In the genomic region with DNA sequence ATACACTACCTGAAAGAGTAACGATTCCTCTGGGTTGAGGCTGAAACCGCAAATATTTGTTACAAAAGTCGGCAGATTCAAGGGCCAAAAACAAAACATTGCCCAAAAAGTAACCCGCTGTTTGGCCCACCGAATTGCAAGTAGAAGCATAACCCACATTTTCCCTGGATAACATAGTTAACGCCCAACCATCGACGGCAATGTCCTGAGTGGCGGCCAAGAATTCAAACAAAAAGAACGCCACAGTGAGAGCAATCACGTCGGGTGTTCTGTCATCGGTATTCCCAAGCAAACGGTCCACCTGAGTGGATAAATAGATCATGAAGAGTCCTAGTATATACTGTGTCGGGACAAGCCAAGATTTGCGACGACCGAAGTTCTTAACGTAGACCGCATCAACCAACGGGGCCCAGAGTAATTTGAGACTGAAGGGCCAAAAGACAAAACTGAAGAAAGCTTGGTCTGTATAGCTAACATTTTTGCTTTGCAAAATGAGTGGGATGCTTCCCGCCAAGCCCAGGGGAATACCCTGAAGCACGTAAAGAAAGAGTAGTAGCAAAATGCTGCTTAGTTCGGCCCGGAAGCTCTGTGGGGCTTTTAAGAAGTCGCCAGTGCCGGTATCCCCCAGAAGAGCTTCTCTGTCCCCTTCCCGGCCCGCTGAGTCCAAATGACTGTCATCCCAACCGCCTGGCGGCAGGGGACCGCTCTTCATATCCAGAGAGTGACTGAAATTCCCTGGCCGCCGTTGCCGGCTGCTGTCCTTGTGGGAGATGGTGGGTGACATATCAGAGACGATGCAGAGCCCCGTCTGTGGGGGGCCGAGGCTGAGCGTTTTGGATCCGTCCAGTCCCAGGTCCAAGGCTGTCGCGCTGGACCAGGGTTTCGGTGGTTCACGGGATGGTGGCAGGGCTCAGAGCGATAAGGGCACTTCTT, we compare ENCODE assay signal across 8 cellular contexts. TPM values are rescaled to one million over a fixed set of nuclear protein-coding genes. Genes with fewer than 3 reads are reported as not detected.
DNase-seq lines count a peak whose midpoint lies in the region; ATAC-seq and TF ChIP-seq lines count a peak whose summit lies in the region.

No MANE protein-coding gene starts in this region.

- H3K4me3 Mint-ChIP-seq in CD4-positive, alpha-beta T cell = peak overlapping the region; percentile 97
- H3K4me3 Mint-ChIP-seq in activated CD8-positive, alpha-beta T cell treated with anti-CD3 and anti-CD28 coated beads for 36 hours = peak overlapping the region; percentile 87

- peaks cover 3% of the 10 kb centered on the region for H3F3A ChIP-seq in neural cell (ENCODE audit: insufficient read depth, low read length, poor library complexity, severe bottlenecking)

- H3K36me3 Mint-ChIP-seq in CD4-positive, alpha-beta T cell (ENCODE audit: low read depth) = peaks cover 46% of the 10 kb centered on the region
- peaks cover 32% of the 10 kb centered on the region for H3K36me3 Mint-ChIP-seq in activated CD8-positive, alpha-beta T cell treated with anti-CD3 and anti-CD28 coated beads for 36 hours (ENCODE audit: low read depth)

- H3K27me3 Mint-ChIP-seq in CD4-positive, alpha-beta T cell = no peaks in the 10 kb centered on the region
- no peaks in the 10 kb centered on the region for H3K27me3 Mint-ChIP-seq in activated CD8-positive, alpha-beta T cell treated with anti-CD3 and anti-CD28 coated beads for 36 hours

- H3K4me3 ChIP-seq in fibroblast of mammary gland (ENCODE audit: control insufficient read depth, low read depth, low read length) (peak overlapping the region; percentile 88), neural cell (ENCODE audit: low read length) (peak overlapping the region; percentile 83), uterus (peak overlapping the region; percentile 67 to 93)

- H3K27ac ChIP-seq in CD4-positive, alpha-beta T cell (ENCODE audit: low read depth, low read length) = peak overlapping the region; percentile 74
- H3K27ac ChIP-seq in neural cell (ENCODE audit: low read length) (peak overlapping the region; percentile 81), uterus (peak overlapping the region; percentile 91 to 94)

- peak overlapping the region; percentile 87 for H3K4me2 ChIP-seq in neural cell (ENCODE audit: low read length)

- peak overlapping the region; percentile 98 for H3K27ac Mint-ChIP-seq in CD4-positive, alpha-beta T cell
- peak overlapping the region; percentile 100 for H3K27ac Mint-ChIP-seq in activated CD8-positive, alpha-beta T cell treated with anti-CD3 and anti-CD28 coated beads for 36 hours

- no peaks in the 10 kb centered on the region for H3K9me2 ChIP-seq in neural cell (ENCODE audit: insufficient read depth, low read length)

- TF ChIP-seq CTCF in CD4-positive, alpha-beta T cell (IDR thresholded peaks at IDR 0.05) = peak; percentile 18
- no peak for TF ChIP-seq CTCF in activated CD8-positive, alpha-beta T cell treated with anti-CD3 and anti-CD28 coated beads for 36 hours (IDR thresholded peaks at IDR 0.05)
- TF ChIP-seq CTCF in fibroblast of mammary gland (conservative IDR thresholded peaks at IDR 0.05; ENCODE audit: control insufficient read depth, insufficient read depth, low read depth, low read length) (no peak), neural cell (IDR thresholded peaks at IDR 0.05; ENCODE audit: poor library complexity, severe bottlenecking) (peak; percentile 15), uterus (IDR thresholded peaks at IDR 0.05) (no peak)

- H3K9me3 ChIP-seq in CD4-positive, alpha-beta T cell (ENCODE audit: control insufficient read depth, low read length) = no peaks in the 10 kb centered on the region
- H3K9me3 ChIP-seq in neural cell (ENCODE audit: low read length) (no peaks in the 10 kb centered on the region), uterus (no peaks in the 10 kb centered on the region)

- H2AFZ ChIP-seq in neural cell (ENCODE audit: low read depth, low read length) = peak overlapping the region; percentile 21

- no peaks in the 10 kb centered on the region for H3K36me3 ChIP-seq in neural cell (ENCODE audit: insufficient read depth, low read length)
- no peaks in the 10 kb centered on the region for H3K36me3 ChIP-seq in uterus

- no peaks in the 10 kb centered on the region for H4K20me1 ChIP-seq in neural cell (ENCODE audit: insufficient read depth)

- peaks cover 2% of the 10 kb centered on the region for H3K9me3 Mint-ChIP-seq in CD4-positive, alpha-beta T cell
- no peaks in the 10 kb centered on the region for H3K9me3 Mint-ChIP-seq in activated CD8-positive, alpha-beta T cell treated with anti-CD3 and anti-CD28 coated beads for 36 hours

- intact Hi-C loops in CD4-positive, alpha-beta T cell (cut with DNase I, micrococcal nuclease) = loop anchor here (1.0 to 5.0 kb wide), 5 partner anchors 17 to 1531 kb away; partner anchors contain the start of genes C3orf33 (in 2 of the 2), DHX36 (in 2 of the 2) and GMPS (in 2 of the 2)
- intact Hi-C loops in activated CD8-positive, alpha-beta T cell treated with anti-CD3 and anti-CD28 coated beads for 36 hours (cut with micrococcal nuclease) = loop anchor here (1.0 to 10.0 kb wide), 3 partner anchors 17 to 99 kb away; partner anchors contain the start of genes C3orf33 and GMPS
- intact Hi-C loops in uterus (cut with DNase I; ENCODE audit: low total_unique reads) = no loop called here

- POLR2A ChIA-PET in CD4-positive, alpha-beta T cell (lab: Charles Lee) = interaction anchor here (0.6 to 6.6 kb wide), 9 partner anchors 11 to 1307 kb away, joined by 3 to 75 read pairs (median 4); partner anchors contain the start of genes C3orf33 and GMPS
- POLR2A ChIA-PET in activated CD8-positive, alpha-beta T cell treated with anti-CD3 and anti-CD28 coated beads for 36 hours (lab: Charles Lee) = interaction anchor here (0.6 to 4.6 kb wide), 11 partner anchors 11 to 243 kb away, joined by 3 to 52 read pairs (median 4); partner anchors contain the start of genes C3orf33, GMPS and PLCH1

- peaks cover 53% of the 10 kb centered on the region for H3K4me1 Mint-ChIP-seq in CD4-positive, alpha-beta T cell (ENCODE audit: low read depth)
- H3K4me1 Mint-ChIP-seq in activated CD8-positive, alpha-beta T cell treated with anti-CD3 and anti-CD28 coated beads for 36 hours (ENCODE audit: low read depth) = peaks cover 20% of the 10 kb centered on the region

- no peak for TF ChIP-seq EP300 in neural cell (conservative IDR thresholded peaks at IDR 0.05; ENCODE audit: poor library complexity, severe bottlenecking)

- TF ChIP-seq RAD21 in neural cell (conservative IDR thresholded peaks at IDR 0.05) = no peak

- peaks cover 28% of the 10 kb centered on the region for H3K79me2 ChIP-seq in neural cell (replicated peaks; ENCODE audit: insufficient read depth, low read length)

- DNase-seq in CD4-positive, alpha-beta T cell = peak in 5 of 10 experiments; percentile 5 to 37 (median 8)
- DNase-seq in HuH-7 (ENCODE audit: low spot score) = peak; percentile 15
- DNase-seq in activated CD8-positive, alpha-beta T cell treated with anti-CD3 and anti-CD28 coated beads for 36 hours = peak; percentile 71
- DNase-seq in fibroblast of mammary gland (ENCODE audit: low read depth) = peak; percentile 23
- DNase-seq in uterus = no peak
- no peak for DNase-seq in SKM-1 treated with dmso at 0.1 percent for 144 hours (lab: John Stamatoyannopoulos, UW; ENCODE audit: unreplicated experiment)

- ATAC-seq in CD4-positive, alpha-beta T cell (ENCODE audit: poor library complexity) = no peak
- peak; percentile 6 for ATAC-seq in GM21367 (IDR thresholded peaks at IDR 0.05; ENCODE audit: unreplicated experiment)
- ATAC-seq in activated CD8-positive, alpha-beta T cell treated with anti-CD3 and anti-CD28 coated beads for 36 hours = peak; percentile 2

- H3K4me1 ChIP-seq in uterus = peaks cover 4 to 13% of the 10 kb centered on the region in 2 donors

- TF ChIP-seq POLR2A in uterus (IDR thresholded peaks at IDR 0.05) = no peak

- no peaks in the 10 kb centered on the region for H3K27me3 ChIP-seq in CD4-positive, alpha-beta T cell (ENCODE audit: control insufficient read depth, insufficient read depth, low read length)
- no peaks in the 10 kb centered on the region for H3K27me3 ChIP-seq in neural cell (ENCODE audit: insufficient read depth, low read depth, low read length)
- H3K27me3 ChIP-seq in uterus = no peaks in the 10 kb centered on the region

- H3K9ac ChIP-seq in neural cell (ENCODE audit: low read length) = peak overlapping the region; percentile 75

- CTCF ChIA-PET in CD4-positive, alpha-beta T cell (lab: Charles Lee) = interaction anchor here (0.8 to 2.6 kb wide), 3 partner anchors 12 to 47 kb away, joined by 4 to 20 read pairs (median 11); partner anchors contain the start of genes C3orf33 and GMPS
- CTCF ChIA-PET in activated CD8-positive, alpha-beta T cell treated with anti-CD3 and anti-CD28 coated beads for 36 hours (lab: Charles Lee) = interaction anchor here (1.0 to 3.2 kb wide), 6 partner anchors 9 to 47 kb away, joined by 3 to 23 read pairs (median 4); partner anchors contain the start of gene C3orf33

TF ChIP-seq in neural cell, 6 proteins besides CTCF, POLR2A, EP300 and RAD21 (continues in another document):
- no peak for TF ChIP-seq TAF1 (IDR thresholded peaks at IDR 0.05; ENCODE audit: low read depth)

RNA-seq across cellular contexts. Expression of gene SLC33A1, which starts 0.7 kb away (rescaled TPM):
- 10 to 100 TPM; 14.6 to 16.4 TPM for total RNA-seq in CD4-positive, alpha-beta T cell
- 10 to 100 TPM; 18.5 to 19.8 TPM for total RNA-seq in activated CD8-positive, alpha-beta T cell treated with anti-CD3 and anti-CD28 coated beads for 36 hours
- 15.7 and 16.1 TPM in 2 replicates for polyA plus RNA-seq in neural cell
- 39.0 and 44.9 TPM in 2 replicates for polyA minus RNA-seq in neural cell
- 10 to 100 TPM; 33.3 to 44.6 (median 37.0) TPM for total RNA-seq in uterus

RNA-seq across cellular contexts. Expression of gene GMPS, which starts 17.0 kb away (rescaled TPM):
- 10 to 100 TPM; 34.1 to 34.3 TPM for total RNA-seq in CD4-positive, alpha-beta T cell
- 100 to 1,000 TPM; 143 to 148 TPM for total RNA-seq in activated CD8-positive, alpha-beta T cell treated with anti-CD3 and anti-CD28 coated beads for 36 hours
- polyA plus RNA-seq in neural cell = 23.7 and 25.2 TPM in 2 replicates
- polyA minus RNA-seq in neural cell = 62.3 and 78.8 TPM in 2 replicates
- 10 to 100 TPM; 10.5 to 71.7 (median 51.3) TPM for total RNA-seq in uterus

RNA-seq across cellular contexts. Expression of gene C3orf33, which starts 47.4 kb away (rescaled TPM):
- total RNA-seq in CD4-positive, alpha-beta T cell = 1 to 10 TPM; 2.4 to 2.6 TPM
- total RNA-seq in activated CD8-positive, alpha-beta T cell treated with anti-CD3 and anti-CD28 coated beads for 36 hours = 1 to 10 TPM; 2.4 to 3.6 TPM
- polyA plus RNA-seq in neural cell = 9.0 and 9.8 TPM in 2 replicates
- polyA minus RNA-seq in neural cell = 9.5 TPM in 2 replicates
- 1 to 10 TPM in 3 of 4 donors, under 1 TPM in 1; 0.88 to 9.0 (median 2.7) TPM for total RNA-seq in uterus

Comparison
In these comparisons a context has a peak if more than half of its experiments do, and no peak if none do; other contexts are left out.
1. DNase-seq: peak in HuH-7 (single experiment), activated CD8-positive, alpha-beta T cell treated with anti-CD3 and anti-CD28 coated beads for 36 hours (single experiment) and fibroblast of mammary gland (single experiment); none in uterus (0 of 2) and SKM-1 treated with dmso at 0.1 percent for 144 hours (single experiment).
2. CTCF ChIP-seq: peak in CD4-positive, alpha-beta T cell (single experiment) and neural cell (single experiment); none in activated CD8-positive, alpha-beta T cell treated with anti-CD3 and anti-CD28 coated beads for 36 hours (single experiment), fibroblast of mammary gland (single experiment) and uterus (0 of 4).
3. Peak in every context shown above with its lines, with median percentiles within 50 percentile points of each other: H3K27ac ChIP-seq and H3K4me3 ChIP-seq.